ENCODE assay signal across 14 cellular contexts in genomic region chr20:41081276-41081814, GRCh38. TPM values are rescaled to one million over a fixed set of nuclear protein-coding genes. Genes with fewer than 3 reads are reported as not detected.
DNase-seq lines count a peak whose midpoint lies in the region; ATAC-seq, FAIRE-seq and TF ChIP-seq lines count a peak whose summit lies in the region.
"Had no signal": no experiment of that assay in that cellular context is flagged by ENCODE, and none has a peak within 500 bp of the region (broad histone marks: within the 10 kb centered on the region; RNA-seq: fewer than 3 reads in every experiment).

No MANE protein-coding gene starts in this region.

- H3K27ac ChIP-seq in K562 (ENCODE audit: extremely low read depth, low read depth, low read length) (no peak overlapping the region), osteoblast (ENCODE audit: low read depth, low read length) (peak overlapping the region; percentile 32)
- H3K27ac ChIP-seq: lower lobe of right lung had no signal

- ATAC-seq in HG03432 (IDR thresholded peaks at IDR 0.05; ENCODE audit: unreplicated experiment) (peak; percentile 40), K562 (no peak), GM18873 (IDR thresholded peaks at IDR 0.05; ENCODE audit: low FRiP score, unreplicated experiment) (no peak), HG03025 (IDR thresholded peaks at IDR 0.05; ENCODE audit: low FRiP score, unreplicated experiment) (no peak)
- ATAC-seq: lower lobe of right lung had no signal

- TF ChIP-seq POLR2A in K562 (conservative IDR thresholded peaks at IDR 0.05): no peak

- H3K9ac ChIP-seq in K562 (ENCODE audit: insufficient read depth in 1 of 2, low read depth in 2 of 2, low read length in 2 of 2): no peak overlapping the region

- H3K9me3 ChIP-seq in K562 (replicated peaks; ENCODE audit: control insufficient read depth, insufficient read depth, low read depth, low read length) (no peaks in the 10 kb centered on the region), osteoblast (ENCODE audit: low read depth, low read length) (no peaks in the 10 kb centered on the region)
- H3K9me3 ChIP-seq: lower lobe of right lung had no signal

- H3K9me1 ChIP-seq in K562 (ENCODE audit: control insufficient read depth, insufficient read depth, low read length): no peaks in the 10 kb centered on the region

- intact Hi-C loops in activated CD4-positive, alpha-beta memory T cell treated with anti-CD3 and anti-CD28 coated beads for 36 hours (cut with micrococcal nuclease): no loop called here
- intact Hi-C loops in K562 (cut with micrococcal nuclease): no loop called here

- BruUV-seq in K562 (replicated peaks; lab: Mats Ljungman, UMichigan): no TSS peak

- H3K9me3 Mint-ChIP-seq in activated CD4-positive, alpha-beta memory T cell treated with anti-CD3 and anti-CD28 coated beads for 36 hours: no peaks in the 10 kb centered on the region
- no peaks in the 10 kb centered on the region for H3K9me3 Mint-ChIP-seq in activated CD4-positive, alpha-beta memory T cell treated with anti-CD3 and anti-CD28 coated beads, Interleukin-2, amount 10 ng/mL, durations not matched to agents 7 days and 5 days

- no peaks in the 10 kb centered on the region for H3K27me3 ChIP-seq in K562 (ENCODE audit: control insufficient read depth in 2 of 2, insufficient read depth in 2 of 2, low read length in 2 of 2)
- no peaks in the 10 kb centered on the region for H3K27me3 ChIP-seq in osteoblast (ENCODE audit: insufficient read depth, low read length)

- POLR2A ChIA-PET in activated CD4-positive, alpha-beta memory T cell treated with anti-CD3 and anti-CD28 coated beads for 36 hours (lab: Charles Lee): interaction anchor here (0.8 kb wide), 1 partner anchor 16 kb away, joined by 3 read pairs; no protein-coding TSS in a partner anchor
- POLR2A ChIA-PET in activated CD4-positive, alpha-beta memory T cell treated with anti-CD3 and anti-CD28 coated beads, Interleukin-2, amount 10 ng/mL, durations not matched to agents 7 days and 5 days (lab: Charles Lee): interaction anchor here (0.8 kb wide), 1 partner anchor 34 kb away, joined by 3 read pairs; no protein-coding TSS in a partner anchor
- POLR2A ChIA-PET in K562 (lab: Yijun Ruan, JAX): no interaction called here

- no peak for FAIRE-seq in K562 (lab: Jason Lieb, UNC)
- FAIRE-seq: D721Med, HTR-8/SVneo, small intestine had no signal

- H3K79me2 ChIP-seq in K562 (ENCODE audit: control insufficient read depth, insufficient read depth, low read length): peaks cover 20% of the 10 kb centered on the region
- peaks cover 34% of the 10 kb centered on the region for H3K79me2 ChIP-seq in osteoblast (ENCODE audit: insufficient read depth, low read length)

- H3K27ac Mint-ChIP-seq in activated CD4-positive, alpha-beta memory T cell treated with anti-CD3 and anti-CD28 coated beads for 36 hours: peak overlapping the region; percentile 2
- no peak overlapping the region for H3K27ac Mint-ChIP-seq in activated CD4-positive, alpha-beta memory T cell treated with anti-CD3 and anti-CD28 coated beads, Interleukin-2, amount 10 ng/mL, durations not matched to agents 7 days and 5 days

- 0 out of 2 replicates have a peak, but pooled peaks cover 4% of the 10 kb centered on the region for H4K20me1 ChIP-seq in K562 (replicated peaks; ENCODE audit: control insufficient read depth, insufficient read depth, low read length)
- H4K20me1 ChIP-seq in osteoblast (ENCODE audit: insufficient read depth, low read length): peaks cover 12% of the 10 kb centered on the region

- CTCF ChIA-PET in activated CD4-positive, alpha-beta memory T cell treated with anti-CD3 and anti-CD28 coated beads for 36 hours (lab: Charles Lee): interaction anchor here (0.7 to 3.1 kb wide), 3 partner anchors 13 to 91 kb away, joined by 3 to 13 read pairs (median 5); no protein-coding TSS in a partner anchor
- CTCF ChIA-PET in activated CD4-positive, alpha-beta memory T cell treated with anti-CD3 and anti-CD28 coated beads, Interleukin-2, amount 10 ng/mL, durations not matched to agents 7 days and 5 days (lab: Charles Lee): interaction anchor here (1.6 to 10.7 kb wide), 2 partner anchors 13 to 92 kb away, joined by 4 to 74 read pairs; no protein-coding TSS in a partner anchor
- CTCF ChIA-PET in K562 (lab: Yijun Ruan, JAX; ENCODE audit: low intra/inter-chr PET ratio): no interaction called here

- no peak overlapping the region for H3K4me2 ChIP-seq in K562 (ENCODE audit: insufficient read depth, low read length)
- peak overlapping the region; percentile 3 for H3K4me2 ChIP-seq in osteoblast (ENCODE audit: insufficient read depth, low read length)

- H3K27me3 Mint-ChIP-seq in activated CD4-positive, alpha-beta memory T cell treated with anti-CD3 and anti-CD28 coated beads for 36 hours: no peaks in the 10 kb centered on the region
- H3K27me3 Mint-ChIP-seq in activated CD4-positive, alpha-beta memory T cell treated with anti-CD3 and anti-CD28 coated beads, Interleukin-2, amount 10 ng/mL, durations not matched to agents 7 days and 5 days: no peaks in the 10 kb centered on the region

- no peak for TF ChIP-seq EP300 in K562 (IDR thresholded peaks at IDR 0.05; ENCODE audit: low read length)

- no peak overlapping the region for H2AFZ ChIP-seq in K562 (ENCODE audit: low read depth, low read length)
- H2AFZ ChIP-seq in osteoblast (ENCODE audit: low read length): no peak overlapping the region

- in situ Hi-C loops in K562 (cut with MboI): no loop called here

- DNase-seq in activated CD4-positive, alpha-beta memory T cell treated with anti-CD3 and anti-CD28 coated beads for 36 hours: no peak
- no peak for DNase-seq in activated CD4-positive, alpha-beta memory T cell treated with anti-CD3 and anti-CD28 coated beads, Interleukin-2, amount 10 ng/mL, durations not matched to agents 7 days and 5 days
- DNase-seq in K562 (ENCODE audit: extremely low read depth in 1 of 4, low spot score in 3 of 4): no peak
- DNase-seq in osteoblast (ENCODE audit: insufficient read length, low spot score, missing footprints): no peak
- DNase-seq in foreskin melanocyte: no peak
- DNase-seq: ACHN, lower lobe of right lung, SHP77 treated with DMSO at 0.1 percent for 48 hours, small intestine had no signal

- TF ChIP-seq CTCF in K562 (IDR thresholded peaks at IDR 0.05 in 2 of 3, conservative IDR thresholded peaks at IDR 0.05 in 1 of 3; ENCODE audit: insufficient read depth in 2 of 3, low read depth in 1 of 3, low read length in 3 of 3) (no peak), osteoblast (IDR thresholded peaks at IDR 0.05; ENCODE audit: extremely low read depth, low read depth, low read length) (no peak)

- peaks cover 38% of the 10 kb centered on the region for H3K4me1 Mint-ChIP-seq in activated CD4-positive, alpha-beta memory T cell treated with anti-CD3 and anti-CD28 coated beads for 36 hours (ENCODE audit: low read depth)
- peaks cover 46% of the 10 kb centered on the region for H3K4me1 Mint-ChIP-seq in activated CD4-positive, alpha-beta memory T cell treated with anti-CD3 and anti-CD28 coated beads, Interleukin-2, amount 10 ng/mL, durations not matched to agents 7 days and 5 days

- peaks cover 60% of the 10 kb centered on the region for H3K36me3 Mint-ChIP-seq in activated CD4-positive, alpha-beta memory T cell treated with anti-CD3 and anti-CD28 coated beads for 36 hours
- peaks cover 73% of the 10 kb centered on the region for H3K36me3 Mint-ChIP-seq in activated CD4-positive, alpha-beta memory T cell treated with anti-CD3 and anti-CD28 coated beads, Interleukin-2, amount 10 ng/mL, durations not matched to agents 7 days and 5 days (ENCODE audit: low read depth)

- H3K4me3 ChIP-seq in K562 (no peak overlapping the region), osteoblast (ENCODE audit: insufficient read depth, low read length) (no peak overlapping the region)
- H3K4me3 ChIP-seq: lower lobe of right lung had no signal

- no peak overlapping the region for H3K4me3 Mint-ChIP-seq in activated CD4-positive, alpha-beta memory T cell treated with anti-CD3 and anti-CD28 coated beads for 36 hours
- H3K4me3 Mint-ChIP-seq in activated CD4-positive, alpha-beta memory T cell treated with anti-CD3 and anti-CD28 coated beads, Interleukin-2, amount 10 ng/mL, durations not matched to agents 7 days and 5 days: no peak overlapping the region

- H3K36me3 ChIP-seq in K562 (ENCODE audit: control insufficient read depth, insufficient read depth, low read length): peaks cover 90% of the 10 kb centered on the region
- H3K36me3 ChIP-seq in osteoblast (ENCODE audit: insufficient read depth, low read length): peaks cover 56% of the 10 kb centered on the region

- TF ChIP-seq RAD21 in K562 (CRISPR knock-in tag; conservative IDR thresholded peaks at IDR 0.05 in 1 of 2, IDR thresholded peaks at IDR 0.05 in 1 of 2): no peak

- H3K4me1 ChIP-seq in K562 (replicated peaks in 1 of 2; ENCODE audit: control insufficient read depth in 2 of 2, insufficient read depth in 2 of 2, low read length in 2 of 2): peaks cover 7% of the 10 kb centered on the region in 2 experiments; a peak in 4 of 5 replicates
- H3K4me1 ChIP-seq in osteoblast (ENCODE audit: insufficient read depth, low read length): peaks cover 31% of the 10 kb centered on the region

RNA-seq across cellular contexts. Expression of gene TOP1, which starts 52.7 kb away (rescaled TPM):
- 100 to 1,000 TPM; 128 TPM for total RNA-seq in activated CD4-positive, alpha-beta memory T cell treated with anti-CD3 and anti-CD28 coated beads for 36 hours
- total RNA-seq in activated CD4-positive, alpha-beta memory T cell treated with anti-CD3 and anti-CD28 coated beads, Interleukin-2, amount 10 ng/mL, durations not matched to agents 7 days and 5 days: 10 to 100 TPM; 67.5 to 68.0 TPM
- total RNA-seq in K562 (2011; cell fraction: chromatin; rRNA removed; ENCODE audit: low replicate concordance): 9.4 and 30.0 TPM in 2 replicates
- total RNA-seq in K562 (2011; cell fraction: nucleolus; rRNA removed): 7.2 and 9.3 TPM in 2 replicates
- total RNA-seq in K562 (2011; cell fraction: nucleoplasm; rRNA removed): 10.3 and 14.0 TPM in 2 replicates
- total RNA-seq in K562 (2014; rRNA removed) (26.0 and 26.7 TPM in 2 replicates), K562 (2014; rRNA removed; fragmentation: Illumina TruSeq; extraction: Trizol) (44.6 and 46.7 TPM in 2 replicates), K562 (2015; rRNA removed; fragmentation: Illumina TruSeq; extraction: Trizol) (38.6 and 39.6 TPM in 2 replicates), K562 (2021) (86.0 and 95.6 TPM in 2 replicates), osteoblast (9.4 and 10.5 TPM in 2 replicates)
- polyA plus RNA-seq in K562 (2011; rRNA removed) (17.3 and 26.4 TPM in 2 replicates), K562 (2014; fragmentation: Illumina TruSeq; extraction: Trizol) (101 and 127 TPM in 2 replicates), K562 (2014; fragmentation: Nextera tagmentation; extraction: Ambion mirVana) (10 to 100 TPM; 29.2 to 38.2 TPM), K562 (2014; rRNA removed) (40.9 and 50.4 TPM in 2 replicates)
- polyA plus RNA-seq in K562 (2011; cell fraction: cytosol; rRNA removed): 6.0 and 13.1 TPM in 2 replicates
- 16.4 and 19.7 TPM in 2 replicates for polyA plus RNA-seq in K562 (2011; cell fraction: nucleus; rRNA removed)
- 68.8 and 90.2 TPM in 2 replicates for polyA plus RNA-seq in K562 (2012)
- polyA minus RNA-seq in K562 (2011; rRNA and poly(A)+ RNA removed): 30.9 and 35.0 TPM in 2 replicates
- polyA minus RNA-seq in K562 (2011; cell fraction: cytosol; rRNA and poly(A)+ RNA removed): 43.7 and 44.8 TPM in 2 replicates
- 9.3 and 13.1 TPM in 2 replicates for polyA minus RNA-seq in K562 (2011; cell fraction: nucleus; rRNA and poly(A)+ RNA removed)

RNA-seq across cellular contexts. Expression of gene PLCG1, which starts 56.0 kb away (rescaled TPM):
- 100 to 1,000 TPM; 133 to 139 TPM for total RNA-seq in activated CD4-positive, alpha-beta memory T cell treated with anti-CD3 and anti-CD28 coated beads for 36 hours
- 100 to 1,000 TPM; 267 to 286 TPM for total RNA-seq in activated CD4-positive, alpha-beta memory T cell treated with anti-CD3 and anti-CD28 coated beads, Interleukin-2, amount 10 ng/mL, durations not matched to agents 7 days and 5 days
- 213 and 380 TPM in 2 replicates for total RNA-seq in K562 (2011; cell fraction: chromatin; rRNA removed; ENCODE audit: low replicate concordance)
- 184 and 191 TPM in 2 replicates for total RNA-seq in K562 (2011; cell fraction: nucleolus; rRNA removed)
- 147 and 176 TPM in 2 replicates for total RNA-seq in K562 (2011; cell fraction: nucleoplasm; rRNA removed)
- total RNA-seq in K562 (2014; rRNA removed): 34.8 and 38.7 TPM in 2 replicates
- 15.2 and 23.7 TPM in 2 replicates for total RNA-seq in K562 (2014; rRNA removed; fragmentation: Illumina TruSeq; extraction: Trizol)
- total RNA-seq in K562 (2015; rRNA removed; fragmentation: Illumina TruSeq; extraction: Trizol): 32.5 and 33.3 TPM in 2 replicates
- total RNA-seq in K562 (2021): 48.2 and 67.0 TPM in 2 replicates
- polyA plus RNA-seq in K562 (2011; rRNA removed): 34.9 and 50.1 TPM in 2 replicates
- 29.1 and 35.8 TPM in 2 replicates for polyA plus RNA-seq in K562 (2011; cell fraction: cytosol; rRNA removed)
- 231 and 271 TPM in 2 replicates for polyA plus RNA-seq in K562 (2011; cell fraction: nucleus; rRNA removed)
- polyA plus RNA-seq in K562 (2012): 31.2 and 36.7 TPM in 2 replicates
- 44.1 and 44.6 TPM in 2 replicates for polyA plus RNA-seq in K562 (2014; fragmentation: Illumina TruSeq; extraction: Trizol)
- polyA plus RNA-seq in K562 (2014; fragmentation: Nextera tagmentation; extraction: Ambion mirVana): 1 to 10 TPM; 1.7 to 2.2 TPM
- polyA plus RNA-seq in K562 (2014; rRNA removed): 41.4 and 52.9 TPM in 2 replicates
- polyA minus RNA-seq in K562 (2011; rRNA and poly(A)+ RNA removed): 32.4 and 38.5 TPM in 2 replicates
- 38.3 and 50.8 TPM in 2 replicates for polyA minus RNA-seq in K562 (2011; cell fraction: cytosol; rRNA and poly(A)+ RNA removed)
- 61.9 and 82.2 TPM in 2 replicates for polyA minus RNA-seq in K562 (2011; cell fraction: nucleus; rRNA and poly(A)+ RNA removed)
- total RNA-seq in osteoblast: 72.4 and 73.7 TPM in 2 replicates
